1 cellular context compared by ENCODE assay signal in the genomic region with DNA sequence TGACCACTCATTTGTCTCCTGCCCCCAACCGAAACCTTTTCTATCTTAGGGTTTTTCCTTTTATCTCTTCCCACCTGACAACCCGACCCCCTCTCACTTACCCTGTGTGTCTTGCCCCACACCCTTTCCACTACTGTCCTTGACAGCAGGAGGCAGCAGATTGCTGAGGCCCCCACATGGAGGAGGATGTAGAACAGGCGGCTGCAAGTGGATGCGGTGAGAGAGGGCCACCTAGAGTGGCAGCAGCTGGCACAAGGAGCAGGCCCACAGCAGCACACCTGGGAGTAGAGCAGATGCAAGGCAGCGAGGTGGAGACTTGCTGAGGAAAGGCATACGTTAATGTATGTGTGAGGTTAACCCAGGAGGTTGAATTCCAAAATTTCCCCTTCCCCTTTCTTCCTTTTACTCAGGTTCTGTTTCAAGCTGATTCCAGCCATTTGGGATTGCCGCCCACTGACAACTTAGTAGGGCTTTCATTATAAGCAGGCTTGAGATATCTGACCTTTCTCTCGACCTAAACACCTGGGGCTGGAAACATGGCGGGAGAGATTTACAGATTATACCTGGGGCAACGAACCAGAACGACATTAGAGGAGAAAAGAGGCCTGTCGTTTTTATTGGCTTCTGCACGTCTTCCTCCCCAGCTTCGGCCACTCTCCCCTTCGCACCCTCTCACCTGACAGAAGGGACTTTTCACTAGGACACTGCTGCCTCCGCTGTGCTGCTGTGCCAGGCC.
TF ChIP-seq lines count a peak whose summit lies in the region.

No MANE protein-coding gene starts in this region.

TF ChIP-seq in liver, 16 proteins besides CTCF, POLR2A, EP300 and RAD21 (continued from another document):
- TF ChIP-seq, protein P1, sequence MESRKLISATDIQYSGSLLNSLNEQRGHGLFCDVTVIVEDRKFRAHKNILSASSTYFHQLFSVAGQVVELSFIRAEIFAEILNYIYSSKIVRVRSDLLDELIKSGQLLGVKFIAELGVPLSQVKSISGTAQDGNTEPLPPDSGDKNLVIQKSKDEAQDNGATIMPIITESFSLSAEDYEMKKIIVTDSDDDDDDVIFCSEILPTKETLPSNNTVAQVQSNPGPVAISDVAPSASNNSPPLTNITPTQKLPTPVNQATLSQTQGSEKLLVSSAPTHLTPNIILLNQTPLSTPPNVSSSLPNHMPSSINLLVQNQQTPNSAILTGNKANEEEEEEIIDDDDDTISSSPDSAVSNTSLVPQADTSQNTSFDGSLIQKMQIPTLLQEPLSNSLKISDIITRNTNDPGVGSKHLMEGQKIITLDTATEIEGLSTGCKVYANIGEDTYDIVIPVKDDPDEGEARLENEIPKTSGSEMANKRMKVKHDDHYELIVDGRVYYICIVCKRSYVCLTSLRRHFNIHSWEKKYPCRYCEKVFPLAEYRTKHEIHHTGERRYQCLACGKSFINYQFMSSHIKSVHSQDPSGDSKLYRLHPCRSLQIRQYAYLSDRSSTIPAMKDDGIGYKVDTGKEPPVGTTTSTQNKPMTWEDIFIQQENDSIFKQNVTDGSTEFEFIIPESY (IDR thresholded peaks at IDR 0.05) = no peak
TF ChIP-seq in liver: peak in this region for 0.
